In the genomic region with DNA sequence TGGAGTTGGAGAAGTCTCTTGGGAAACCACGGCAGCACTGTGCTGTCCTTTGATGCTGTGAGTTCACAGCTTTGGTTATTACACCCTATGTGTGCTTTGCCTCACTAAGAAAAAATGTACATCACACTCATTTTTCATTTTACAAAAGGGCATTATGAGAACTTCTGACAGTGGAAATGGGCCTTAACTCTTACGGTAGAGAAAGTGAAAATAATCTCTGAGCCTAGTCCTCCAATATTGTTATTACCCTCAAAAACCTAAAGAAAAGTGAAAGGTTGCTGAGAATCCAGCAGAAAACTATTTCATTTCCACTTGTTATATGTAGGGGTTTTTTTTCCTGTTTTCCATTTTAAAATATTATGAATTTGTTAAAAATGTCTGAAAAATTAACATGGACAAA, we compare ENCODE assay signal across 18 cellular contexts. TPM values are rescaled to one million over a fixed set of nuclear protein-coding genes. Genes with fewer than 3 reads are reported as not detected.
"Had no signal": no experiment of that assay in that cellular context is flagged by ENCODE, and none has a peak within 500 bp of the region (broad histone marks: within the 10 kb centered on the region; RNA-seq: fewer than 3 reads in every experiment).

No MANE protein-coding gene starts in this region.

- H3K4me3 ChIP-seq: suprapubic skin, upper lobe of right lung had no signal

- ATAC-seq: activated naive CD4-positive, alpha-beta T cell treated with anti-CD3 and anti-CD28 coated beads, Interleukin-2, amount 50 U/mL, for 72 hours; stimulated activated naive CD8-positive, alpha-beta T cell treated with anti-CD3 and anti-CD28 coated beads, Interleukin-15, Interleukin-2, amounts not matched to agents 100 U/mL and 50 U/mL, for 24 hours; upper lobe of right lung had no signal

- DNase-seq: activated CD4-positive, alpha-beta T cell treated with anti-CD3 and anti-CD28 coated beads, Interleukin-2, amount 50 U/mL, for 1 hour; activated CD4-positive, CD25-positive, alpha-beta regulatory T cell; activated T-cell treated with anti-CD3 and anti-CD28 coated beads for 4 hours; amygdala; cerebellar nuclear complex; endodermal cell; stimulated activated CD4-positive, alpha-beta T cell treated with anti-CD3 and anti-CD28 coated beads, Interleukin-4, amount 100 ng/mL, for 1 hour; stimulated activated CD8-positive, alpha-beta memory T cell treated with anti-CD3 and anti-CD28 coated beads, Interleukin-4, amount 100 ng/mL, for 48 hours; stimulated activated naive CD8-positive, alpha-beta T cell treated with anti-CD3 and anti-CD28 coated beads, Interleukin-15, Interleukin-2, amounts not matched to agents 100 U/mL and 50 U/mL, for 24 hours; upper lobe of right lung had no signal

- H3K4me1 ChIP-seq: parathyroid adenoma, suprapubic skin, upper lobe of right lung had no signal

- H3K36me3 ChIP-seq: suprapubic skin, upper lobe of right lung had no signal

- H3K79me2 ChIP-seq: parathyroid adenoma had no signal

- H2AFZ ChIP-seq: parathyroid adenoma had no signal

- H3K9ac ChIP-seq: parathyroid adenoma had no signal

- H3K9me3 ChIP-seq: suprapubic skin, upper lobe of right lung had no signal

- H3K27me3 ChIP-seq: suprapubic skin, upper lobe of right lung had no signal

- H3K27ac ChIP-seq: parathyroid adenoma, suprapubic skin, upper lobe of right lung had no signal

RNA-seq across cellular contexts. Expression of gene OR13D1, which starts 8.2 kb away (rescaled TPM):
- total RNA-seq: activated CD8-positive, alpha-beta memory T cell treated with anti-CD3 and anti-CD28 coated beads for 36 hours; activated naive CD4-positive, alpha-beta T cell treated with anti-CD3 and anti-CD28 coated beads, Interleukin-2, amount 50 U/mL, for 72 hours; dermis microvascular lymphatic vessel endothelial cell; endodermal cell; lower leg skin; mesothelial cell of epicardium; renal cortical epithelial cell; suprapubic skin; upper lobe of right lung had no signal
